In the genomic region with DNA sequence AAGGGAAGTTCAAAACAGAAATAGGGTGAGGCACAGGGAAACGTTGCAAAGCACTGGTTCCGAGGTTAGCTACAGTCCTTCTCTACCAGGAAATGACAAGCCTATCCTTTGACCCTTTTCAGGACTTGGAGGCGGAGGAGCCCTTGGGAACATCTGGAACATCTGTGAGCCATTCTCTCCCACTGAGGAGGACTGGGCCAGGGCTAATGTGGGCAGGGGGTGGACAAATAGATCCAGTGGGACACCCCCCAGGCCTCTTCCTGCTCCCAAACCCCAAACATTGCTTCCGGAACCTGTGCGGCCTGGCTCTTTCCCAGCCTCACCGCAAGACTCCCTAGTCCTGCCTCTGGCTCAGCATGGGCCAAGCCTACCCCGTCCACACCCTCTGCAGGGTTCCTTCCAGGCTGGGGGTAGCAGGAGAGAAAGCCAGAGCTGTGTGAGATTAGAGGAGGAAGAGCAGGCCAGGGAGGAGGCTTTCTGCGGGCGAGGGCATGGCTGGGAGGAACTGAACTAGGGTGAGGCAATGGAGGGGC, we compare ENCODE assay signal across 24 cellular contexts. TPM values are rescaled to one million over a fixed set of nuclear protein-coding genes. Genes with fewer than 3 reads are reported as not detected.
DNase-seq lines count a peak whose midpoint lies in the region; ATAC-seq and TF ChIP-seq lines count a peak whose summit lies in the region.
"Had no signal": no experiment of that assay in that cellular context is flagged by ENCODE, and none has a peak within 500 bp of the region (broad histone marks: within the 10 kb centered on the region; RNA-seq: fewer than 3 reads in every experiment).

No MANE protein-coding gene starts in this region.

- H3K9me3 ChIP-seq in colonic mucosa: no peaks in the 10 kb centered on the region
- H3K9me3 ChIP-seq in MG63: no peaks in the 10 kb centered on the region
- H3K9me3 ChIP-seq: ascending aorta had no signal

- H3K9ac ChIP-seq in colonic mucosa (ENCODE audit: low read depth in 2 of 2, low read length in 2 of 2): no peak overlapping the region

- H3K4me1 ChIP-seq in colonic mucosa: no peaks in the 10 kb centered on the region
- H3K4me1 ChIP-seq: ascending aorta had no signal

- peaks cover 29% of the 10 kb centered on the region for H3K4me1 Mint-ChIP-seq in dendritic cell treated with granulocyte-macrophage colony-stimulating factor and Interleukin-4, amounts not matched to agents 40 ng/mL and 50 ng/mL, for 4 days (ENCODE audit: low read depth)
- H3K4me1 Mint-ChIP-seq: stimulated activated memory B cell treated with anti-CD40 and anti-IgM and Interleukin-4, amounts not matched to agents 10 μg/mL and 1 μg/mL and 100 μg/mL, for 72 hours had no signal

- peak; percentile 33 for DNase-seq in HFF-Myc (ENCODE audit: extremely low read depth, low read depth)
- peak; percentile 38 for DNase-seq in NOMO-1 treated with DMSO at 0.1 percent for 48 hours (lab: John Stamatoyannopoulos, UW; ENCODE audit: unreplicated experiment)
- no peak for DNase-seq in omental fat pad (ENCODE audit: low spot score)
- DNase-seq in colonic mucosa: no peak
- no peak for DNase-seq in HEK293T (ENCODE audit: extremely low spot score)
- DNase-seq in MG63: no peak
- no peak for DNase-seq in glomerular visceral epithelial cell (ENCODE audit: extremely low spot score)
- DNase-seq: activated naive CD4-positive, alpha-beta T cell treated with anti-CD3 and anti-CD28 coated beads, Interleukin-2, amount 50 U/mL, for 16 hours; activated T-cell treated with anti-CD3 and anti-CD28 coated beads, Interleukin-2, amount 50 U/mL, for 72 hours; cerebellar nuclear complex; effector CD8-positive, alpha-beta T cell; esophagus squamous epithelium; glutamatergic neuron; Karpas-422; left cardiac atrium; natural killer cell; NCI-H2081; RPMI8226; SW 1271 had no signal

- H3K27me3 ChIP-seq in colonic mucosa: no peaks in the 10 kb centered on the region
- H3K27me3 ChIP-seq in MG63: no peaks in the 10 kb centered on the region
- H3K27me3 ChIP-seq: ascending aorta, esophagus squamous epithelium had no signal

- peak; percentile 40 for ATAC-seq in omental fat pad (ENCODE audit: low FRiP score)
- ATAC-seq: activated T-cell treated with anti-CD3 and anti-CD28 coated beads, Interleukin-2, amount 50 U/mL, for 72 hours; natural killer cell; stimulated activated memory B cell treated with anti-CD40 and anti-IgM and Interleukin-4, amounts not matched to agents 10 μg/mL and 1 μg/mL and 100 μg/mL, for 72 hours had no signal

- CTCF ChIA-PET in HEK293T (lab: Yijun Ruan, JAX): no interaction called here

- H3K27ac Mint-ChIP-seq in dendritic cell treated with granulocyte-macrophage colony-stimulating factor and Interleukin-4, amounts not matched to agents 40 ng/mL and 50 ng/mL, for 4 days: peak overlapping the region; percentile 31
- H3K27ac Mint-ChIP-seq: activated T-cell treated with anti-CD3 and anti-CD28 coated beads, Interleukin-2, amount 50 U/mL, for 72 hours; mesothelial cell of epicardium; natural killer cell; stimulated activated memory B cell treated with anti-CD40 and anti-IgM and Interleukin-4, amounts not matched to agents 10 μg/mL and 1 μg/mL and 100 μg/mL, for 72 hours had no signal

- no peaks in the 10 kb centered on the region for H3K36me3 Mint-ChIP-seq in dendritic cell treated with granulocyte-macrophage colony-stimulating factor and Interleukin-4, amounts not matched to agents 40 ng/mL and 50 ng/mL, for 4 days (ENCODE audit: low read depth)
- H3K36me3 Mint-ChIP-seq: mesothelial cell of epicardium; natural killer cell; stimulated activated memory B cell treated with anti-CD40 and anti-IgM and Interleukin-4, amounts not matched to agents 10 μg/mL and 1 μg/mL and 100 μg/mL, for 72 hours had no signal

- no peaks in the 10 kb centered on the region for H3K9me3 Mint-ChIP-seq in dendritic cell treated with granulocyte-macrophage colony-stimulating factor and Interleukin-4, amounts not matched to agents 40 ng/mL and 50 ng/mL, for 4 days
- H3K9me3 Mint-ChIP-seq: activated T-cell treated with anti-CD3 and anti-CD28 coated beads, Interleukin-2, amount 50 U/mL, for 72 hours; natural killer cell; stimulated activated memory B cell treated with anti-CD40 and anti-IgM and Interleukin-4, amounts not matched to agents 10 μg/mL and 1 μg/mL and 100 μg/mL, for 72 hours had no signal

- H3K4me3 Mint-ChIP-seq in dendritic cell treated with granulocyte-macrophage colony-stimulating factor and Interleukin-4, amounts not matched to agents 40 ng/mL and 50 ng/mL, for 4 days: no peak overlapping the region
- H3K4me3 Mint-ChIP-seq: activated T-cell treated with anti-CD3 and anti-CD28 coated beads, Interleukin-2, amount 50 U/mL, for 72 hours; mesothelial cell of epicardium; natural killer cell; stimulated activated memory B cell treated with anti-CD40 and anti-IgM and Interleukin-4, amounts not matched to agents 10 μg/mL and 1 μg/mL and 100 μg/mL, for 72 hours had no signal

- H3K4me3 ChIP-seq in HFF-Myc (replicated peaks; ENCODE audit: low read depth, low read length) (no peak overlapping the region), colonic mucosa (no peak overlapping the region), MG63 (no peak overlapping the region)
- H3K4me3 ChIP-seq: ascending aorta, esophagus squamous epithelium had no signal

- H3K27ac ChIP-seq in colonic mucosa: no peak overlapping the region
- H3K27ac ChIP-seq: ascending aorta, esophagus squamous epithelium had no signal

- POLR2A ChIA-PET in HEK293T (lab: Yijun Ruan, JAX): no interaction called here

- intact Hi-C loops in dendritic cell treated with granulocyte-macrophage colony-stimulating factor and Interleukin-4, amounts not matched to agents 40 ng/mL and 50 ng/mL, for 4 days (cut with micrococcal nuclease): no loop called here
- intact Hi-C loops in colonic mucosa (cut with DNase I): no loop called here

- H3K36me3 ChIP-seq in colonic mucosa (no peaks in the 10 kb centered on the region), MG63 (no peaks in the 10 kb centered on the region)
- H3K36me3 ChIP-seq: ascending aorta, esophagus squamous epithelium had no signal

- H3K27me3 Mint-ChIP-seq in dendritic cell treated with granulocyte-macrophage colony-stimulating factor and Interleukin-4, amounts not matched to agents 40 ng/mL and 50 ng/mL, for 4 days: peaks cover 10% of the 10 kb centered on the region

- TF ChIP-seq CTCF in HFF-Myc (IDR thresholded peaks at IDR 0.05; ENCODE audit: low read depth, low read length, missing control alignments) (no peak), omental fat pad (IDR thresholded peaks at IDR 0.05) (no peak), colonic mucosa (IDR thresholded peaks at IDR 0.05) (no peak)

TF ChIP-seq in HEK293T, 16 proteins besides CTCF, POLR2A, EP300 and RAD21:
- TF ChIP-seq SP1 (IDR thresholded peaks at IDR 0.05) (no peak), FOXM1 (IDR thresholded peaks at IDR 0.05; ENCODE audit: borderline replicate concordance) (no peak), FOXK2 (IDR thresholded peaks at IDR 0.05) (no peak), SUZ12 (IDR thresholded peaks at IDR 0.05) (no peak), BHLHE40 (IDR thresholded peaks at IDR 0.05; ENCODE audit: borderline replicate concordance) (no peak), LEF1 (IDR thresholded peaks at IDR 0.05; ENCODE audit: borderline replicate concordance) (no peak)
- TF ChIP-seq, protein P1, sequence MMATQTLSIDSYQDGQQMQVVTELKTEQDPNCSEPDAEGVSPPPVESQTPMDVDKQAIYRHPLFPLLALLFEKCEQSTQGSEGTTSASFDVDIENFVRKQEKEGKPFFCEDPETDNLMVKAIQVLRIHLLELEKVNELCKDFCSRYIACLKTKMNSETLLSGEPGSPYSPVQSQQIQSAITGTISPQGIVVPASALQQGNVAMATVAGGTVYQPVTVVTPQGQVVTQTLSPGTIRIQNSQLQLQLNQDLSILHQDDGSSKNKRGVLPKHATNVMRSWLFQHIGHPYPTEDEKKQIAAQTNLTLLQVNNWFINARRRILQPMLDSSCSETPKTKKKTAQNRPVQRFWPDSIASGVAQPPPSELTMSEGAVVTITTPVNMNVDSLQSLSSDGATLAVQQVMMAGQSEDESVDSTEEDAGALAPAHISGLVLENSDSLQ (IDR thresholded peaks at IDR 0.05): no peak

RNA-seq across cellular contexts. Expression of gene GHRHR, which starts 36.5 kb away (rescaled TPM):
- not detected for total RNA-seq in omental fat pad
- not detected for total RNA-seq in colonic mucosa
- total RNA-seq in MG63 (2014; rRNA removed; shearing (Covaris generic); ENCODE audit: low replicate concordance): not detected in 2 replicates
- total RNA-seq: activated T-cell treated with anti-CD3 and anti-CD28 coated beads, Interleukin-2, amount 50 U/mL, for 72 hours; ascending aorta; esophagus squamous epithelium; left cardiac atrium; mesothelial cell of epicardium; natural killer cell; skeletal muscle tissue had no signal

RNA-seq across cellular contexts. Expression of gene ADCYAP1R1, which starts 51.9 kb away (rescaled TPM):
- 10 to 100 TPM in 3 of 4 donors, 1 to 10 TPM in 1; 3.3 to 60.4 (median 15.7) TPM for total RNA-seq in omental fat pad
- total RNA-seq in colonic mucosa: under 1 TPM; 0.37 to 0.90 TPM
- total RNA-seq in MG63 (2014; rRNA removed; shearing (Covaris generic); ENCODE audit: low replicate concordance): not detected in 2 replicates
- total RNA-seq: natural killer cell had no signal

Comparison
In these comparisons a context has a peak if more than half of its experiments do, and no peak if none do; other contexts are left out.
1. DNase-seq: peak in HFF-Myc (single experiment) and NOMO-1 treated with DMSO at 0.1 percent for 48 hours (single experiment); none in omental fat pad (single experiment), colonic mucosa (single experiment), HEK293T (single experiment), MG63 (single experiment) and glomerular visceral epithelial cell (single experiment).